ENCODE assay signal across 8 cellular contexts in genomic region chr9:70421020-70421271, GRCh38. TPM values are rescaled to one million over a fixed set of nuclear protein-coding genes. Genes with fewer than 3 reads are reported as not detected.
DNase-seq lines count a peak whose midpoint lies in the region; ATAC-seq, FAIRE-seq and TF ChIP-seq lines count a peak whose summit lies in the region.

No MANE protein-coding gene starts in this region.

- no peak for TF ChIP-seq EP300 in GM12878 (IDR thresholded peaks at IDR 0.05; ENCODE audit: borderline replicate concordance in 1 of 2, control insufficient read depth in 1 of 2, low read depth in 2 of 2, low read length in 2 of 2)

- SMC1A ChIA-PET in GM12878 (lab: Charles Lee; ENCODE audit: uncharacterized antibody, unreplicated experiment): interaction anchor here (0.6 to 2.9 kb wide), 9 partner anchors 10 to 181 kb away, joined by 3 to 10 read pairs (median 4); no protein-coding TSS in a partner anchor

- no peaks in the 10 kb centered on the region for H4K20me1 ChIP-seq in GM12878 (ENCODE audit: control insufficient read depth, insufficient read depth)

- FAIRE-seq in GM12878 (lab: Jason Lieb, UNC) (no peak), D721Med (lab: Jason Lieb, UNC) (no peak)

- H3K4me1 ChIP-seq in left ventricle myocardium inferior (peaks cover 63% of the 10 kb centered on the region), GM12878 (ENCODE audit: control insufficient read depth, insufficient read depth, low read length) (peaks cover 14% of the 10 kb centered on the region), lower lobe of right lung (peaks cover 49% of the 10 kb centered on the region), urinary bladder (ENCODE audit: insufficient read depth) (no peaks in the 10 kb centered on the region)

- no peak for TF ChIP-seq CTCF in left ventricle myocardium inferior (IDR thresholded peaks at IDR 0.05; ENCODE audit: borderline replicate concordance)
- no peak for TF ChIP-seq CTCF in GM12878 (IDR thresholded peaks at IDR 0.05 in 2 of 3, conservative IDR thresholded peaks at IDR 0.05 in 1 of 3; ENCODE audit: control insufficient read depth in 2 of 3, extremely low read depth in 1 of 3, insufficient read depth in 1 of 3, low read depth in 3 of 3, low read length in 3 of 3)
- TF ChIP-seq CTCF in lower lobe of right lung (IDR thresholded peaks at IDR 0.05): no peak
- no peak for TF ChIP-seq CTCF in D721Med (IDR thresholded peaks at IDR 0.05; ENCODE audit: insufficient read depth, missing control alignments)

- RAD21 ChIA-PET in GM12878 (lab: Charles Lee; ENCODE audit: unreplicated experiment): interaction anchor here (0.6 to 1.9 kb wide), 7 partner anchors 8 to 181 kb away, joined by 3 to 9 read pairs (median 3); no protein-coding TSS in a partner anchor

- DNase-seq in left ventricle myocardium inferior (no peak), left cardiac atrium (no peak), GM12878 (ENCODE audit: low read depth, low spot score) (no peak), lower lobe of right lung (no peak), putamen (ENCODE audit: low spot score) (no peak), D721Med (ENCODE audit: insufficient read length, low spot score) (no peak)
- DNase-seq in stimulated activated CD4-positive, alpha-beta T cell treated with anti-CD3 and anti-CD28 coated beads, Interleukin-4, amount 100 ng/mL, for 1 hour: no peak

- CTCF ChIA-PET in GM12878 (lab: Yijun Ruan, JAX): interaction anchor here (0.7 to 2.2 kb wide), 6 partner anchors 10 to 181 kb away, joined by 3 to 11 read pairs (median 4); no protein-coding TSS in a partner anchor

- TF ChIP-seq RAD21 in GM12878 (IDR thresholded peaks at IDR 0.05; ENCODE audit: insufficient read depth, low read depth, low read length): no peak

- no peak for TF ChIP-seq POLR2A in GM12878 (IDR thresholded peaks at IDR 0.05; ENCODE audit: low read depth, low read length)

- H3K27me3 ChIP-seq in left ventricle myocardium inferior (ENCODE audit: low read depth) (no peaks in the 10 kb centered on the region), GM12878 (replicated peaks in 1 of 2; ENCODE audit: control insufficient read depth in 2 of 2, insufficient read depth in 2 of 2, low read length in 1 of 2) (no peaks in the 10 kb centered on the region; a peak in 1 of 4 replicates), lower lobe of right lung (ENCODE audit: low read depth) (no peaks in the 10 kb centered on the region)

- peak overlapping the region; percentile 73 for H3K4me3 ChIP-seq in left ventricle myocardium inferior
- H3K4me3 ChIP-seq in GM12878: peak overlapping the region; percentile 56; the same call in 1 of the 2 replicates
- peak overlapping the region; percentile 56 for H3K4me3 ChIP-seq in lower lobe of right lung
- peak overlapping the region; percentile 47 for H3K4me3 ChIP-seq in urinary bladder (ENCODE audit: low read depth, low read length)

- 9% methylated on average over 4 of the region's 4 CpGs for WGBS in GM12878 (ENCODE audit: insufficient coverage, insufficient replicate concordance, low lambda C conversion rate, missing lambda C conversion rate)
- WGBS in urinary bladder: 7% methylated on average over 4 of the region's 4 CpGs

- H3K9ac ChIP-seq in GM12878 (ENCODE audit: control insufficient read depth, insufficient read depth, low read length): no peak overlapping the region; the same call in 1 of the 2 replicates

- H3K27ac ChIP-seq in left ventricle myocardium inferior (replicated peaks) (peak overlapping the region; percentile 100), GM12878 (ENCODE audit: control insufficient read depth, insufficient read depth) (no peak overlapping the region), lower lobe of right lung (peak overlapping the region; percentile 100), urinary bladder (ENCODE audit: low read depth) (peak overlapping the region; percentile 82)

- no peak overlapping the region for H2AFZ ChIP-seq in GM12878 (ENCODE audit: control insufficient read depth, low read depth, low read length)

- no TSS peak for BruUV-seq in GM12878 (replicated peaks; lab: Mats Ljungman, UMichigan)

- POLR2A ChIA-PET in GM12878 (lab: Charles Lee): interaction anchor here (0.6 to 1.8 kb wide), 5 partner anchors 10 to 874 kb away, joined by 3 to 9 read pairs (median 3); no protein-coding TSS in a partner anchor

- peak overlapping the region; percentile 79 for H3K4me2 ChIP-seq in GM12878 (ENCODE audit: control insufficient read depth, insufficient read depth)

- no peaks in the 10 kb centered on the region for H3K79me2 ChIP-seq in GM12878 (ENCODE audit: control insufficient read depth, insufficient read depth, low read length)

- H3K36me3 ChIP-seq in left ventricle myocardium inferior (no peaks in the 10 kb centered on the region), GM12878 (ENCODE audit: control insufficient read depth in 2 of 2, insufficient read depth in 2 of 2, low read length in 1 of 2) (no peaks in the 10 kb centered on the region), lower lobe of right lung (no peaks in the 10 kb centered on the region), urinary bladder (ENCODE audit: insufficient read depth) (no peaks in the 10 kb centered on the region)

- ATAC-seq in left cardiac atrium (no peak), GM12878 (no peak), lower lobe of right lung (no peak)

- intact Hi-C loops in left ventricle myocardium inferior (cut with micrococcal nuclease) (loop anchor here (5.0 kb wide), 2 partner anchors 46 to 61 kb away; no protein-coding TSS in a partner anchor), left cardiac atrium (cut with DNase I) (no loop called here), GM12878 (cut with micrococcal nuclease; ENCODE audit: unreplicated experiment) (loop anchor here (10.0 kb wide), 1 partner anchor 64 kb away; no protein-coding TSS in a partner anchor), lower lobe of right lung (cut with DNase I) (no loop called here)

- no peaks in the 10 kb centered on the region for H3K9me3 ChIP-seq in left ventricle myocardium inferior (replicated peaks)
- no peaks in the 10 kb centered on the region for H3K9me3 ChIP-seq in GM12878 (replicated peaks; ENCODE audit: control insufficient read depth, insufficient read depth, low read length)
- H3K9me3 ChIP-seq in lower lobe of right lung: no peaks in the 10 kb centered on the region

- in situ Hi-C loops in GM12878 (cut with MboI): loop anchor here (25.0 kb wide), 2 partner anchors 1491 to 1784 kb away; partner anchors contain the start of genes ABHD17B and C9orf85

TF ChIP-seq in GM12878, 131 proteins besides CTCF, POLR2A, EP300 and RAD21:
- TF ChIP-seq IKZF1 (conservative IDR thresholded peaks at IDR 0.05): peak; percentile 25; the same call in 1 of the 2 replicates
- TF ChIP-seq SRF (IDR thresholded peaks at IDR 0.05; ENCODE audit: low read depth in 2 of 2, low read length in 2 of 2): no peak

RNA-seq across cellular contexts. Expression of gene KLF9, which starts 6.5 kb away (rescaled TPM):
- total RNA-seq in left ventricle myocardium inferior: 52.8 TPM
- total RNA-seq in left cardiac atrium: 10 to 100 TPM; 56.2 to 78.9 TPM
- total RNA-seq in GM12878 (2013; cell fraction: nucleolus; rRNA removed): 4.6 and 5.6 TPM in 2 replicates
- 0.87 and 0.90 TPM in 2 replicates for total RNA-seq in GM12878 (2014; rRNA removed)
- total RNA-seq in GM12878 (2014; rRNA removed; fragmentation: Illumina TruSeq; extraction: Trizol): 0.76 and 1.1 TPM in 2 replicates
- total RNA-seq in GM12878 (2021): 0.95 and 1.1 TPM in 2 replicates
- 0.80 TPM for polyA plus RNA-seq in GM12878 (2011; ENCODE audit: low read depth)
- 0.96 and 1.2 TPM in 2 replicates for polyA plus RNA-seq in GM12878 (2011; rRNA removed)
- 0.53 and 0.60 TPM in 2 replicates for polyA plus RNA-seq in GM12878 (2011; cell fraction: cytosol; rRNA removed)
- polyA plus RNA-seq in GM12878 (2011; cell fraction: nucleus; rRNA removed): 0.39 and 0.48 TPM in 2 replicates
- 1.2 and 1.6 TPM in 2 replicates for polyA plus RNA-seq in GM12878 (2012)
- polyA plus RNA-seq in GM12878 (2014; fragmentation: Illumina TruSeq; extraction: Trizol): 0.96 and 1.2 TPM in 2 replicates
- polyA plus RNA-seq in GM12878 (2014; fragmentation: Nextera tagmentation; extraction: Ambion mirVana): under 1 TPM; 0.35 to 0.53 TPM
- 0.63 and 0.90 TPM in 2 replicates for polyA plus RNA-seq in GM12878 (2014; rRNA removed)
- polyA plus RNA-seq in GM12878 (2016; fragmentation: Nextera tagmentation; extraction: Ambion mirVana): under 1 TPM; 0.09 to 0.10 TPM
- polyA minus RNA-seq in GM12878 (2011; rRNA and poly(A)+ RNA removed): 0.95 and 1.2 TPM in 2 replicates
- 0.31 and 0.40 TPM in 2 replicates for polyA minus RNA-seq in GM12878 (2011; cell fraction: cytosol; rRNA and poly(A)+ RNA removed)
- polyA minus RNA-seq in GM12878 (2011; cell fraction: nucleus; rRNA and poly(A)+ RNA removed): 0.60 and 0.77 TPM in 2 replicates
- 76.9 TPM for total RNA-seq in lower lobe of right lung
- total RNA-seq in urinary bladder: 15.4 TPM
- polyA plus RNA-seq in urinary bladder: 97.7 TPM

Comparison
In these comparisons a context has a peak if more than half of its experiments do, and no peak if none do; other contexts are left out.
1. intact Hi-C loops: an anchor here in left ventricle myocardium inferior (5.0 kb wide) and GM12878 (10.0 kb wide); none called in left cardiac atrium and lower lobe of right lung.